ENCODE assay signal across 9 cellular contexts in the genomic region with DNA sequence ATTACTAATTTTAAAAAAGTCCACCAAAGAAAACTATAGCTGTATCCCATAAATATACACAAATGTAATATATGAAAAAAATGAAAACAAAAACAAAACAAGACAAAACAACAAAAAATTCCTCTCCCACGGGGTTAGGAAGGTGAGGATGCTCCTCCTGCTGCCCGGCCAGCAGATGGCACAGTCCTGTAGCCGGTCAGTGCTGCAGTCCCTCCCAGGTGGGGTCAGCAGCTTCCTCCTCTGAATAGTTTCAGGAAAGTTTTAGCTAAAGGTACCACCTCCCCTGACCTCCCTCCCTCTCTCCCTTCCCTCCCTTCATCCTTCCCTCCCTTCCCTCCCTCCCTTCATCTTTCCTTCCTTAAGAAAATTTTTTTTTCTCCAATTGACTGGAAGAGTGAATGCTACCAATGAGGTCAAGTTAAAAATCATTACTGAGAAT.
DNase-seq lines count a peak whose midpoint lies in the region; ATAC-seq and TF ChIP-seq lines count a peak whose summit lies in the region.
"Had no signal": no experiment of that assay in that cellular context is flagged by ENCODE, and none has a peak within 500 bp of the region (broad histone marks: within the 10 kb centered on the region; RNA-seq: fewer than 3 reads in every experiment).

No MANE protein-coding gene starts in this region.

- H3K4me3 ChIP-seq in HUES6 (ENCODE audit: low read depth, low read length), result no peak overlapping the region
- no peak overlapping the region for H3K4me3 ChIP-seq in lower lobe of right lung
- H3K4me3 ChIP-seq in spleen, result no peak overlapping the region
- H3K4me3 ChIP-seq in ovary, result no peak overlapping the region

- H3K27ac ChIP-seq in HUES6 (ENCODE audit: low read depth, low read length), result peak overlapping the region; percentile 73; the same call in 1 of the 2 replicates
- no peak overlapping the region for H3K27ac ChIP-seq in lower lobe of right lung
- H3K27ac ChIP-seq in spleen, result no peak overlapping the region
- no peak overlapping the region for H3K27ac ChIP-seq in ovary

- peaks cover 45% of the 10 kb centered on the region for H3K4me1 ChIP-seq in HUES6 (ENCODE audit: control insufficient read depth, insufficient read depth, low read length)
- peaks cover 13% of the 10 kb centered on the region for H3K4me1 ChIP-seq in lower lobe of right lung
- H3K4me1 ChIP-seq in spleen, result peaks cover 0 to 12% (median 0%) of the 10 kb centered on the region in 6 donors
- peaks cover 3% of the 10 kb centered on the region for H3K4me1 ChIP-seq in ovary (ENCODE audit: insufficient read depth)

- intact Hi-C loops in lower lobe of right lung (cut with DNase I) (no loop called here), spleen (cut with DNase I; ENCODE audit: low total_unique reads) (no loop called here), ovary (cut with DNase I) (no loop called here)

- peak; percentile 43 for DNase-seq in COLO668 (lab: John Stamatoyannopoulos, UW; ENCODE audit: unreplicated experiment)
- DNase-seq in T47D (ENCODE audit: low read depth in 1 of 2, low spot score in 1 of 2), result peak; percentile 16 to 42
- peak; percentile 54 for DNase-seq in lower lobe of right lung
- no peak for DNase-seq in spleen
- no peak for DNase-seq in stimulated activated CD4-positive, alpha-beta T cell treated with anti-CD3 and anti-CD28 coated beads, Interleukin-4, amount 100 ng/mL, for 24 hours
- DNase-seq in ovary, result no peak
- DNase-seq: activated CD8-positive, alpha-beta memory T cell treated with anti-CD3 and anti-CD28 coated beads for 24 hours had no signal

- ATAC-seq in lower lobe of right lung, result peak; percentile 85 to 94
- ATAC-seq in GM19023 (IDR thresholded peaks at IDR 0.05; ENCODE audit: unreplicated experiment), result no peak

- TF ChIP-seq POLR2A in spleen (IDR thresholded peaks at IDR 0.05), result no peak
- TF ChIP-seq POLR2A in ovary (IDR thresholded peaks at IDR 0.05), result no peak

- in situ Hi-C loops in T47D (cut with HindIII; ENCODE audit: low pct_unique_long_range_greater_than_20kb, low sequenced_read_pairs), result no loop called here

- TF ChIP-seq CTCF in lower lobe of right lung (IDR thresholded peaks at IDR 0.05) (peak; percentile 45), spleen (IDR thresholded peaks at IDR 0.05 in 8 of 11, conservative IDR thresholded peaks at IDR 0.05 in 3 of 11) (peak in 4 of 11 experiments; percentile 14 to 32 (median 27)), ovary (IDR thresholded peaks at IDR 0.05) (no peak)

- H3K9ac ChIP-seq in HUES6 (ENCODE audit: low read length), result no peak overlapping the region

- no peaks in the 10 kb centered on the region for H3K27me3 ChIP-seq in HUES6 (ENCODE audit: control insufficient read depth, insufficient read depth, low read length)
- no peaks in the 10 kb centered on the region for H3K27me3 ChIP-seq in lower lobe of right lung (ENCODE audit: low read depth)
- H3K27me3 ChIP-seq in spleen (replicated peaks in 1 of 7), result peaks cover 0 to 3% (median 0%) of the 10 kb centered on the region in 7 donors
- H3K27me3 ChIP-seq in ovary, result no peaks in the 10 kb centered on the region

- H3K9me3 ChIP-seq in HUES6 (ENCODE audit: control insufficient read depth, insufficient read depth, low read depth, low read length) (no peaks in the 10 kb centered on the region), lower lobe of right lung (no peaks in the 10 kb centered on the region), spleen (no peaks in the 10 kb centered on the region), ovary (no peaks in the 10 kb centered on the region)

- no peak for TF ChIP-seq EP300 in ovary (IDR thresholded peaks at IDR 0.05)

- 37 to 53% (median 48%) methylated on average over 3 of the region's 3 CpGs for WGBS in spleen, 5 donors
- WGBS in ovary, 3 donors, result 10 to 30% (median 19%) methylated on average over 3 of the region's 3 CpGs

- peaks cover 6% of the 10 kb centered on the region for H3K36me3 ChIP-seq in HUES6 (ENCODE audit: control insufficient read depth, insufficient read depth, low read length)
- H3K36me3 ChIP-seq in lower lobe of right lung, result no peaks in the 10 kb centered on the region
- H3K36me3 ChIP-seq in spleen, result peaks cover 0 to 6% (median 0%) of the 10 kb centered on the region in 6 donors
- H3K36me3 ChIP-seq in ovary, result no peaks in the 10 kb centered on the region

Comparison
In these comparisons a context has a peak if more than half of its experiments do, and no peak if none do; other contexts are left out.
1. DNase-seq: peak in COLO668 (single experiment), T47D (2 of 2) and lower lobe of right lung (single experiment); none in spleen (single experiment), stimulated activated CD4-positive, alpha-beta T cell treated with anti-CD3 and anti-CD28 coated beads, Interleukin-4, amount 100 ng/mL, for 24 hours (single experiment) and ovary (0 of 5).